In genomic region chr2:86732040-86732439, GRCh38 we compare ENCODE assay signal across 4 cellular contexts. TPM values are rescaled to one million over a fixed set of nuclear protein-coding genes. Genes with fewer than 3 reads are reported as not detected.
"Had no signal": no experiment of that assay in that cellular context is flagged by ENCODE, and none has a peak within 500 bp of the region (broad histone marks: within the 10 kb centered on the region; RNA-seq: fewer than 3 reads in every experiment).

No MANE protein-coding gene starts in this region.

RNA-seq across cellular contexts. Expression of gene CD8A, which starts 58.7 kb away (rescaled TPM):
- total RNA-seq: LHCN-M2, MCF 10A, OCI-LY7, SJSA1 had no signal
